In genomic region chr5:80953587-80953986, GRCh38 we compare ENCODE assay signal across 2 cellular contexts.
TF ChIP-seq lines count a peak whose summit lies in the region.

No MANE protein-coding gene starts in this region.

TF ChIP-seq in HEK293, 187 proteins besides CTCF, POLR2A, EP300 and RAD21:
- TF ChIP-seq SCRT2 (tag by site-specific recombination; IDR thresholded peaks at IDR 0.05): peak; percentile 95
- TF ChIP-seq SCRT1 (tag by site-specific recombination; IDR thresholded peaks at IDR 0.05; ENCODE audit: borderline replicate concordance): peak; percentile 94
- no peak for TF ChIP-seq ZNF521 (tag by site-specific recombination; IDR thresholded peaks at IDR 0.05)

TF ChIP-seq in H1, 55 proteins besides CTCF, POLR2A, EP300 and RAD21:
- TF ChIP-seq, protein P1, sequence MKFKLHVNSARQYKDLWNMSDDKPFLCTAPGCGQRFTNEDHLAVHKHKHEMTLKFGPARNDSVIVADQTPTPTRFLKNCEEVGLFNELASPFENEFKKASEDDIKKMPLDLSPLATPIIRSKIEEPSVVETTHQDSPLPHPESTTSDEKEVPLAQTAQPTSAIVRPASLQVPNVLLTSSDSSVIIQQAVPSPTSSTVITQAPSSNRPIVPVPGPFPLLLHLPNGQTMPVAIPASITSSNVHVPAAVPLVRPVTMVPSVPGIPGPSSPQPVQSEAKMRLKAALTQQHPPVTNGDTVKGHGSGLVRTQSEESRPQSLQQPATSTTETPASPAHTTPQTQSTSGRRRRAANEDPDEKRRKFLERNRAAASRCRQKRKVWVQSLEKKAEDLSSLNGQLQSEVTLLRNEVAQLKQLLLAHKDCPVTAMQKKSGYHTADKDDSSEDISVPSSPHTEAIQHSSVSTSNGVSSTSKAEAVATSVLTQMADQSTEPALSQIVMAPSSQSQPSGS (IDR thresholded peaks at IDR 0.05; ENCODE audit: low read length): no peak
- TF ChIP-seq CHD1 (IDR thresholded peaks at IDR 0.05; ENCODE audit: low read depth, low read length) (no peak), NANOG (IDR thresholded peaks at IDR 0.05; ENCODE audit: insufficient read depth, low read depth, low read length, poor library complexity, severe bottlenecking) (no peak), CEBPB (IDR thresholded peaks at IDR 0.05; ENCODE audit: low read depth, low read length) (no peak), TAF1 (IDR thresholded peaks at IDR 0.05; ENCODE audit: low read depth, low read length) (no peak), POU5F1 (IDR thresholded peaks at IDR 0.05; ENCODE audit: low read depth, low read length) (no peak), TAF7 (optimal IDR thresholded peaks at IDR 0.05; ENCODE audit: borderline replicate concordance, low read depth, low read length) (no peak), SP2 (IDR thresholded peaks at IDR 0.05; ENCODE audit: low read length) (no peak), TCF12 (IDR thresholded peaks at IDR 0.05; ENCODE audit: low read depth, low read length) (no peak), SUZ12 (IDR thresholded peaks at IDR 0.05; ENCODE audit: low read length) (no peak), FOSL1 (IDR thresholded peaks at IDR 0.05; ENCODE audit: insufficient read depth, low read depth, low read length) (no peak), SIX5 (IDR thresholded peaks at IDR 0.05; ENCODE audit: low read depth, low read length) (no peak), KDM5A (IDR thresholded peaks at IDR 0.05; ENCODE audit: low read length) (no peak), PHF8 (conservative IDR thresholded peaks at IDR 0.05; ENCODE audit: low read depth, low read length) (no peak), KDM4A (IDR thresholded peaks at IDR 0.05; ENCODE audit: low read depth, low read length, severe bottlenecking) (no peak), SAP30 (IDR thresholded peaks at IDR 0.05; ENCODE audit: insufficient read depth, insufficient replicate concordance, low read length) (no peak), HDAC6 (IDR thresholded peaks at IDR 0.05; ENCODE audit: low read depth, low read length) (no peak), JUN (IDR thresholded peaks at IDR 0.05; ENCODE audit: low read depth, low read length) (no peak), CBX5 (IDR thresholded peaks at IDR 0.05; ENCODE audit: low read depth, low read length) (no peak)
- TF ChIP-seq, protein P2, sequence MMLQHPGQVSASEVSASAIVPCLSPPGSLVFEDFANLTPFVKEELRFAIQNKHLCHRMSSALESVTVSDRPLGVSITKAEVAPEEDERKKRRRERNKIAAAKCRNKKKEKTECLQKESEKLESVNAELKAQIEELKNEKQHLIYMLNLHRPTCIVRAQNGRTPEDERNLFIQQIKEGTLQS (IDR thresholded peaks at IDR 0.05; ENCODE audit: insufficient read depth, low read depth, low read length): no peak
